ENCODE assay signal across 1 cellular context in the genomic region with DNA sequence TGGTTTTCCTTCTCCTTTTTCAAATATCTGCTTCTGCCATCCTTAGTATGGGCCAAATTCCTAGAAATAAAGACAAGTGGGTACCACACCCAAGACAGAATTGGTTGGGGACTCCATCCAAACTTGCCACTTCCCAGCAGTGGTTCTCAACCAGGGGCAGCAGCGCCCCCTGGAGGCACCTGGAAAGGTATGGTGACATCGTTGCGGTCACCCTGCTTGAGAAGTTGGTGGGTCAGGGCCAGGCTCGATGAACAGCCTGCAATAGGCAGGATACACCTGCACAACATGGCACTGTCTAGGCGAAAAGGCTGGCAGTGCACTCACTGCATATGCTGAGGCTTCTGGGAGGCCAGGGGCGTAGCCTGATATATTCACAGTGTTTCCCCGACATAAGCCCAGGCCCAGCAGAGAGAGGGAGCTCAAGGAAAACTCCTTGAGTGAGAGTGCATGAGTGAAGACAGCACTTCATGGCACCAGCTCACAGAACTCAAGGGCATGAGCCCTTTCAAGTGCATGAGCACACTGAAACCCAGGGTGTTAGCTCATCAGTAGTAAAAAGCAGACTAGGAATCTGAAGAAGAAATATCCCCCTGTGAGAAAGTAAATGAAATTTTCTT.
TF ChIP-seq lines count a peak whose summit lies in the region.

No MANE protein-coding gene starts in this region.

TF ChIP-seq in HepG2, 621 proteins besides CTCF, POLR2A, EP300 and RAD21 (continued from another document):
- peak; percentile 50; the same call in 1 of the 2 replicates for TF ChIP-seq ZNF350 (CRISPR knock-in tag; IDR thresholded peaks at IDR 0.05; ENCODE audit: borderline replicate concordance, low read depth)
- no peak for TF ChIP-seq TRIM22 (IDR thresholded peaks at IDR 0.05)
- no peak for TF ChIP-seq DR1 (CRISPR knock-in tag; IDR thresholded peaks at IDR 0.05)
- peak; percentile 49 for TF ChIP-seq SMC3 (IDR thresholded peaks at IDR 0.05; ENCODE audit: low read length)
- TF ChIP-seq ZNF333 (CRISPR knock-in tag; IDR thresholded peaks at IDR 0.05; ENCODE audit: borderline replicate concordance) = no peak
- no peak for TF ChIP-seq ZNF432 (CRISPR knock-in tag; IDR thresholded peaks at IDR 0.05; ENCODE audit: borderline replicate concordance)
- TF ChIP-seq ZMYM4 (CRISPR knock-in tag; IDR thresholded peaks at IDR 0.05) = peak; percentile 51; the same call in 1 of the 2 replicates
- TF ChIP-seq ERF (CRISPR knock-in tag; IDR thresholded peaks at IDR 0.05) = peak; percentile 45; the same call in 1 of the 2 replicates
- peak; percentile 37; the same call in 1 of the 2 replicates for TF ChIP-seq GABPB1 (CRISPR knock-in tag; IDR thresholded peaks at IDR 0.05)
- no peak for TF ChIP-seq ZFP82 (CRISPR knock-in tag; IDR thresholded peaks at IDR 0.05; ENCODE audit: borderline replicate concordance)
- 0 out of 2 replicates have a peak, but pooled peaks have one; percentile 33 for TF ChIP-seq SATB2 (CRISPR knock-in tag; IDR thresholded peaks at IDR 0.05)
- TF ChIP-seq, protein P1, sequence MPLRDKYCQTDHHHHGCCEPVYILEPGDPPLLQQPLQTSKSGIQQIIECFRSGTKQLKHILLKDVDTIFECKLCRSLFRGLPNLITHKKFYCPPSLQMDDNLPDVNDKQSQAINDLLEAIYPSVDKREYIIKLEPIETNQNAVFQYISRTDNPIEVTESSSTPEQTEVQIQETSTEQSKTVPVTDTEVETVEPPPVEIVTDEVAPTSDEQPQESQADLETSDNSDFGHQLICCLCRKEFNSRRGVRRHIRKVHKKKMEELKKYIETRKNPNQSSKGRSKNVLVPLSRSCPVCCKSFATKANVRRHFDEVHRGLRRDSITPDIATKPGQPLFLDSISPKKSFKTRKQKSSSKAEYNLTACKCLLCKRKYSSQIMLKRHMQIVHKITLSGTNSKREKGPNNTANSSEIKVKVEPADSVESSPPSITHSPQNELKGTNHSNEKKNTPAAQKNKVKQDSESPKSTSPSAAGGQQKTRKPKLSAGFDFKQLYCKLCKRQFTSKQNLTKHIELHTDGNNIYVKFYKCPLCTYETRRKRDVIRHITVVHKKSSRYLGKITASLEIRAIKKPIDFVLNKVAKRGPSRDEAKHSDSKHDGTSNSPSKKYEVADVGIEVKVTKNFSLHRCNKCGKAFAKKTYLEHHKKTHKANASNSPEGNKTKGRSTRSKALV (CRISPR knock-in tag; IDR thresholded peaks at IDR 0.05) = no peak
- TF ChIP-seq ZSCAN5A (CRISPR knock-in tag; IDR thresholded peaks at IDR 0.05; ENCODE audit: borderline replicate concordance) = no peak
- no peak for TF ChIP-seq ARNT (IDR thresholded peaks at IDR 0.05)
- no peak for TF ChIP-seq MTF1 (CRISPR knock-in tag; IDR thresholded peaks at IDR 0.05)
- no peak for TF ChIP-seq RCOR2 (CRISPR knock-in tag; IDR thresholded peaks at IDR 0.05)
- TF ChIP-seq, protein P2, sequence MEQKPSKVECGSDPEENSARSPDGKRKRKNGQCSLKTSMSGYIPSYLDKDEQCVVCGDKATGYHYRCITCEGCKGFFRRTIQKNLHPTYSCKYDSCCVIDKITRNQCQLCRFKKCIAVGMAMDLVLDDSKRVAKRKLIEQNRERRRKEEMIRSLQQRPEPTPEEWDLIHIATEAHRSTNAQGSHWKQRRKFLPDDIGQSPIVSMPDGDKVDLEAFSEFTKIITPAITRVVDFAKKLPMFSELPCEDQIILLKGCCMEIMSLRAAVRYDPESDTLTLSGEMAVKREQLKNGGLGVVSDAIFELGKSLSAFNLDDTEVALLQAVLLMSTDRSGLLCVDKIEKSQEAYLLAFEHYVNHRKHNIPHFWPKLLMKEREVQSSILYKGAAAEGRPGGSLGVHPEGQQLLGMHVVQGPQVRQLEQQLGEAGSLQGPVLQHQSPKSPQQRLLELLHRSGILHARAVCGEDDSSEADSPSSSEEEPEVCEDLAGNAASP (CRISPR knock-in tag; IDR thresholded peaks at IDR 0.05; ENCODE audit: borderline replicate concordance) = no peak
- TF ChIP-seq TARDBP (CRISPR knock-in tag; IDR thresholded peaks at IDR 0.05) = no peak
- TF ChIP-seq NFKB2 (CRISPR knock-in tag; IDR thresholded peaks at IDR 0.05; ENCODE audit: borderline replicate concordance) = peak; percentile 58; the same call in 1 of the 2 replicates
- TF ChIP-seq BORCS8-MEF2B (CRISPR knock-in tag; IDR thresholded peaks at IDR 0.05) = peak; percentile 43; the same call in 1 of the 2 replicates
- TF ChIP-seq ZNF501 (CRISPR knock-in tag; IDR thresholded peaks at IDR 0.05) = no peak
- peak; percentile 88 for TF ChIP-seq XRCC5 (optimal IDR thresholded peaks at IDR 0.05; ENCODE audit: low read length)
- no peak for TF ChIP-seq ZNF713 (CRISPR knock-in tag; IDR thresholded peaks at IDR 0.05)
- TF ChIP-seq HOXA5 (CRISPR knock-in tag; IDR thresholded peaks at IDR 0.05) = 0 out of 2 replicates have a peak, but pooled peaks have one; percentile 30
- TF ChIP-seq ARID5B (CRISPR knock-in tag; IDR thresholded peaks at IDR 0.05) = no peak
- TF ChIP-seq ATF7-NPFF (CRISPR knock-in tag; IDR thresholded peaks at IDR 0.05; ENCODE audit: low read depth) = no peak
- TF ChIP-seq ZNF10 (CRISPR knock-in tag; IDR thresholded peaks at IDR 0.05; ENCODE audit: borderline replicate concordance, low read depth) = no peak
- TF ChIP-seq, protein P3, sequence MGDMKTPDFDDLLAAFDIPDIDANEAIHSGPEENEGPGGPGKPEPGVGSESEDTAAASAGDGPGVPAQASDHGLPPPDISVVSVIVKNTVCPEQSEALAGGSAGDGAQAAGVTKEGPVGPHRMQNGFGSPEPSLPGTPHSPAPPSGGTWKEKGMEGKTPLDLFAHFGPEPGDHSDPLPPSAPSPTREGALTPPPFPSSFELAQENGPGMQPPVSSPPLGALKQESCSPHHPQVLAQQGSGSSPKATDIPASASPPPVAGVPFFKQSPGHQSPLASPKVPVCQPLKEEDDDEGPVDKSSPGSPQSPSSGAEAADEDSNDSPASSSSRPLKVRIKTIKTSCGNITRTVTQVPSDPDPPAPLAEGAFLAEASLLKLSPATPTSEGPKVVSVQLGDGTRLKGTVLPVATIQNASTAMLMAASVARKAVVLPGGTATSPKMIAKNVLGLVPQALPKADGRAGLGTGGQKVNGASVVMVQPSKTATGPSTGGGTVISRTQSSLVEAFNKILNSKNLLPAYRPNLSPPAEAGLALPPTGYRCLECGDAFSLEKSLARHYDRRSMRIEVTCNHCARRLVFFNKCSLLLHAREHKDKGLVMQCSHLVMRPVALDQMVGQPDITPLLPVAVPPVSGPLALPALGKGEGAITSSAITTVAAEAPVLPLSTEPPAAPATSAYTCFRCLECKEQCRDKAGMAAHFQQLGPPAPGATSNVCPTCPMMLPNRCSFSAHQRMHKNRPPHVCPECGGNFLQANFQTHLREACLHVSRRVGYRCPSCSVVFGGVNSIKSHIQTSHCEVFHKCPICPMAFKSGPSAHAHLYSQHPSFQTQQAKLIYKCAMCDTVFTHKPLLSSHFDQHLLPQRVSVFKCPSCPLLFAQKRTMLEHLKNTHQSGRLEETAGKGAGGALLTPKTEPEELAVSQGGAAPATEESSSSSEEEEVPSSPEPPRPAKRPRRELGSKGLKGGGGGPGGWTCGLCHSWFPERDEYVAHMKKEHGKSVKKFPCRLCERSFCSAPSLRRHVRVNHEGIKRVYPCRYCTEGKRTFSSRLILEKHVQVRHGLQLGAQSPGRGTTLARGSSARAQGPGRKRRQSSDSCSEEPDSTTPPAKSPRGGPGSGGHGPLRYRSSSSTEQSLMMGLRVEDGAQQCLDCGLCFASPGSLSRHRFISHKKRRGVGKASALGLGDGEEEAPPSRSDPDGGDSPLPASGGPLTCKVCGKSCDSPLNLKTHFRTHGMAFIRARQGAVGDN (CRISPR knock-in tag; IDR thresholded peaks at IDR 0.05) = 0 out of 2 replicates have a peak, but pooled peaks have one; percentile 12
- peak; percentile 24; the same call in 1 of the 2 replicates for TF ChIP-seq FOSL2 (CRISPR knock-in tag; IDR thresholded peaks at IDR 0.05)
- 0 out of 2 replicates have a peak, but pooled peaks have one; percentile 14 for TF ChIP-seq HNF4A (CRISPR knock-in tag; IDR thresholded peaks at IDR 0.05)
- no peak for TF ChIP-seq ZNF446 (CRISPR knock-in tag; IDR thresholded peaks at IDR 0.05)
- TF ChIP-seq WIZ (CRISPR knock-in tag; IDR thresholded peaks at IDR 0.05) = no peak
- TF ChIP-seq, protein P4, sequence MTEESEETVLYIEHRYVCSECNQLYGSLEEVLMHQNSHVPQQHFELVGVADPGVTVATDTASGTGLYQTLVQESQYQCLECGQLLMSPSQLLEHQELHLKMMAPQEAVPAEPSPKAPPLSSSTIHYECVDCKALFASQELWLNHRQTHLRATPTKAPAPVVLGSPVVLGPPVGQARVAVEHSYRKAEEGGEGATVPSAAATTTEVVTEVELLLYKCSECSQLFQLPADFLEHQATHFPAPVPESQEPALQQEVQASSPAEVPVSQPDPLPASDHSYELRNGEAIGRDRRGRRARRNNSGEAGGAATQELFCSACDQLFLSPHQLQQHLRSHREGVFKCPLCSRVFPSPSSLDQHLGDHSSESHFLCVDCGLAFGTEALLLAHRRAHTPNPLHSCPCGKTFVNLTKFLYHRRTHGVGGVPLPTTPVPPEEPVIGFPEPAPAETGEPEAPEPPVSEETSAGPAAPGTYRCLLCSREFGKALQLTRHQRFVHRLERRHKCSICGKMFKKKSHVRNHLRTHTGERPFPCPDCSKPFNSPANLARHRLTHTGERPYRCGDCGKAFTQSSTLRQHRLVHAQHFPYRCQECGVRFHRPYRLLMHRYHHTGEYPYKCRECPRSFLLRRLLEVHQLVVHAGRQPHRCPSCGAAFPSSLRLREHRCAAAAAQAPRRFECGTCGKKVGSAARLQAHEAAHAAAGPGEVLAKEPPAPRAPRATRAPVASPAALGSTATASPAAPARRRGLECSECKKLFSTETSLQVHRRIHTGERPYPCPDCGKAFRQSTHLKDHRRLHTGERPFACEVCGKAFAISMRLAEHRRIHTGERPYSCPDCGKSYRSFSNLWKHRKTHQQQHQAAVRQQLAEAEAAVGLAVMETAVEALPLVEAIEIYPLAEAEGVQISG (CRISPR knock-in tag; IDR thresholded peaks at IDR 0.05) = peak; percentile 43; the same call in 1 of the 2 replicates
- TF ChIP-seq NR2F6 (IDR thresholded peaks at IDR 0.05) = no peak
- no peak for TF ChIP-seq NR2F6 (CRISPR knock-in tag; IDR thresholded peaks at IDR 0.05)
- no peak for TF ChIP-seq SNAPC2 (CRISPR knock-in tag; IDR thresholded peaks at IDR 0.05)
TF ChIP-seq in HepG2: peak in this region for 34.
